ENCODE assay signal across 9 cellular contexts in genomic region chr17:10875984-10876555, GRCh38. TPM values are rescaled to one million over a fixed set of nuclear protein-coding genes. Genes with fewer than 3 reads are reported as not detected.
DNase-seq lines count a peak whose midpoint lies in the region; ATAC-seq, FAIRE-seq and TF ChIP-seq lines count a peak whose summit lies in the region.
"Had no signal": no experiment of that assay in that cellular context is flagged by ENCODE, and none has a peak within 500 bp of the region (broad histone marks: within the 10 kb centered on the region; RNA-seq: fewer than 3 reads in every experiment).

No MANE protein-coding gene starts in this region.

- DNase-seq in Caco-2 (peak; percentile 41 to 54), HAP-1 (ENCODE audit: low spot score in 2 of 2) (peak; percentile 18 to 67), RWPE2 (ENCODE audit: low spot score) (no peak), dermis microvascular lymphatic vessel endothelial cell (ENCODE audit: low read depth in 2 of 2) (peak; percentile 7 to 49), medulla oblongata (ENCODE audit: extremely low spot score) (peak; percentile 60), urothelium cell line (ENCODE audit: low spot score) (peak; percentile 37)

- no peak overlapping the region for H3K4me3 Mint-ChIP-seq in Caco-2 (ENCODE audit: unreplicated experiment)

- no peaks in the 10 kb centered on the region for H3K36me3 Mint-ChIP-seq in Caco-2 (ENCODE audit: insufficient read depth, unreplicated experiment)

- in situ Hi-C loops in HAP-1 (cut with MboI; ENCODE audit: low sequenced_read_pairs) = loop anchor here (25.0 kb wide), 1 partner anchor 1111 kb away; the partner anchor contains the start of gene ZNF18

- no peaks in the 10 kb centered on the region for H3K27me3 ChIP-seq in Caco-2 (replicated peaks; ENCODE audit: control insufficient read depth, insufficient read depth, low read length)
- H3K27me3 ChIP-seq in HAP-1 (ENCODE audit: low read depth) = no peaks in the 10 kb centered on the region
- H3K27me3 ChIP-seq in RWPE2 (ENCODE audit: insufficient read depth, poor library complexity, severe bottlenecking) = no peaks in the 10 kb centered on the region

- no peaks in the 10 kb centered on the region for H3K4me1 ChIP-seq in Caco-2
- H3K4me1 ChIP-seq in HAP-1 = no peaks in the 10 kb centered on the region
- H3K4me1 ChIP-seq in RWPE2 (ENCODE audit: insufficient read depth, poor library complexity, severe bottlenecking) = no peaks in the 10 kb centered on the region

- no peaks in the 10 kb centered on the region for H3K36me3 ChIP-seq in Caco-2 (ENCODE audit: control insufficient read depth, insufficient read depth, low read length)
- no peaks in the 10 kb centered on the region for H3K36me3 ChIP-seq in HAP-1 (replicated peaks)
- H3K36me3 ChIP-seq in RWPE2 (ENCODE audit: low read depth) = no peaks in the 10 kb centered on the region

- H3K9me3 Mint-ChIP-seq in Caco-2 (ENCODE audit: unreplicated experiment) = no peaks in the 10 kb centered on the region

- POLR2A ChIA-PET in Caco-2 (lab: Charles Lee) = interaction anchor here (0.8 kb wide), 1 partner anchor 269 kb away, joined by 3 read pairs; no protein-coding TSS in a partner anchor

- H3K27me3 Mint-ChIP-seq in Caco-2 (ENCODE audit: insufficient read depth, unreplicated experiment) = no peaks in the 10 kb centered on the region

- H3K4me3 ChIP-seq in Caco-2 (ENCODE audit: low read depth, low read length) (no peak overlapping the region), HAP-1 (no peak overlapping the region), RWPE2 (ENCODE audit: severe bottlenecking) (no peak overlapping the region)

- no peak for FAIRE-seq in urothelium cell line (lab: Jason Lieb, UNC)

- peak; percentile 76 for ATAC-seq in RWPE2 (ENCODE audit: low read depth)
- no peak for ATAC-seq in HG02884 (IDR thresholded peaks at IDR 0.05; ENCODE audit: unreplicated experiment)
- no peak for ATAC-seq in HG03469 (IDR thresholded peaks at IDR 0.05; ENCODE audit: unreplicated experiment)

- peak; percentile 49 to 56 for TF ChIP-seq CTCF in Caco-2 (IDR thresholded peaks at IDR 0.05; ENCODE audit: insufficient read depth in 1 of 2, low read depth in 1 of 2, low read length in 1 of 2, severe bottlenecking in 1 of 2, unreplicated experiment in 1 of 2)
- peak; percentile 55 for TF ChIP-seq CTCF in RWPE2 (IDR thresholded peaks at IDR 0.05; ENCODE audit: poor library complexity, severe bottlenecking)

- CTCF ChIA-PET in Caco-2 (lab: Charles Lee) = interaction anchor here (0.5 to 3.0 kb wide), 8 partner anchors 139 to 768 kb away, joined by 3 to 41 read pairs (median 4); no protein-coding TSS in a partner anchor

- BruUV-seq in Caco-2 (replicated peaks; lab: Mats Ljungman, UMichigan) = no TSS peak

- H3K27ac ChIP-seq in RWPE2 (ENCODE audit: poor library complexity, severe bottlenecking) = no peak overlapping the region

- H3K9me3 ChIP-seq in Caco-2 (no peaks in the 10 kb centered on the region), HAP-1 (no peaks in the 10 kb centered on the region), RWPE2 (ENCODE audit: severe bottlenecking) (no peaks in the 10 kb centered on the region)

- intact Hi-C loops in Caco-2 (cut with micrococcal nuclease; ENCODE audit: unreplicated experiment) = loop anchor here (10.0 kb wide), 1 partner anchor 419 kb away; no protein-coding TSS in a partner anchor

- H3K4me1 Mint-ChIP-seq in Caco-2 (ENCODE audit: low read depth, unreplicated experiment) = no peaks in the 10 kb centered on the region

- H3K27ac Mint-ChIP-seq in Caco-2 (ENCODE audit: unreplicated experiment) = no peak overlapping the region

RNA-seq across cellular contexts. Expression of gene PIRT, which starts 38.2 kb away (rescaled TPM):
- not detected in 2 replicates for total RNA-seq in Caco-2 (2022)
- total RNA-seq in dermis microvascular lymphatic vessel endothelial cell = not detected in 2 replicates
- total RNA-seq: T-helper 1 cell treated with Interleukin-12 subunit alpha and Interleukin-12 subunit beta and Interleukin-4 antibody, amounts not matched to agents 30 ng/mL and 1 ng/mL, for 36 hours had no signal
